ENCODE assay signal across 1 cellular context in the genomic region with DNA sequence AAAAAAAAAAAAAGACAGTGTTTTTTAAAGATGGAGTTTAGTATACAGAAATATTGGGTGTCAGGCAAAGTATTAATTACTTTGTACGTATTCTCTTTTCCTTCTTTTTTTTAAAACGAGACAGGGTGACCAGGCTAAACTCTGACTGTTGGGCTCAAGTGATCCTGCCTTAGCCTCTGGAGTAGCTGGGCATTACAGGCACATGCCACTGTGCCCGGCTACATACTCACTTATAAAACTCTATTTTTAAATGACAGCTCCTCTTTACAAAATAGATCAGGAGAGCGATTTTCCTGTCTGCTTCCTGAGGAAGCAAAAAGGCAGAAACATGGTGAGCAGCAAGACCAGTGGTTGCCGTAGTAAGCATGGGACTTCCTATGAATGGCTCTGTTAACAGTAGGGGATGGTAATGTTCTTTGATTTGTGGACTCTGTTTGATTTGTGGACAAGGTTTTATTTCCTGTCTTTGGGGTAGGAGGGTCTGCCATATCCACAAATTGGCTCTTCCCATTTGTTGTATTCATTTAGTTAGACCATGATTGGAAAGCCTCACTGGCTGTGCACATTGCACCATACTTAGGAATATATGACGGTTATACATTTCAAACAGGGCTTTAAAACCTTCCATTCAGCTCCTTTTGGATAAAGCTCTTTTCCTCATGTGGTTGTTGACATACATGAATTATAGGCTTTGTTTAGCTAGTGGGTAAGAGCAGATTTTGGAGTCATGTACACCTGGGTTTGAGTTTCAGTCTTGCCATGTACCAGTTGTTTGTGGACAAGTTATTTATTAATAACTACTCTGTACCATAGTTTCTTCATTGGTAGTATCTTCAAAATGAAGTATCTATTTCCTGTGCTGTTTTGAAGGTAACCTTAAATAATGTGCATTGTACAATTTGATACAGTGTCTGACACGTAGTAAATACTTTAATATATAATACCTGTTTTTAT.
TF ChIP-seq lines count a peak whose summit lies in the region.

No MANE protein-coding gene starts in this region.

TF ChIP-seq in HepG2, 621 proteins besides CTCF, POLR2A, EP300 and RAD21:
- TF ChIP-seq ATRX (CRISPR knock-in tag; IDR thresholded peaks at IDR 0.05; ENCODE audit: borderline replicate concordance) (no peak), KLF16 (CRISPR knock-in tag; IDR thresholded peaks at IDR 0.05) (0 out of 4 replicates have a peak, but pooled peaks of 1 of the 2 experiments have one; percentile 35), FOXA1 (IDR thresholded peaks at IDR 0.05) (no peak), FOXA1 (CRISPR knock-in tag; IDR thresholded peaks at IDR 0.05) (0 out of 2 replicates have a peak, but pooled peaks have one; percentile 11), ZNF263 (CRISPR knock-in tag; IDR thresholded peaks at IDR 0.05) (no peak), GATAD2A (CRISPR knock-in tag; IDR thresholded peaks at IDR 0.05) (0 out of 2 replicates have a peak, but pooled peaks have one; percentile 10)
